1 cellular context compared by ENCODE assay signal in the genomic region with DNA sequence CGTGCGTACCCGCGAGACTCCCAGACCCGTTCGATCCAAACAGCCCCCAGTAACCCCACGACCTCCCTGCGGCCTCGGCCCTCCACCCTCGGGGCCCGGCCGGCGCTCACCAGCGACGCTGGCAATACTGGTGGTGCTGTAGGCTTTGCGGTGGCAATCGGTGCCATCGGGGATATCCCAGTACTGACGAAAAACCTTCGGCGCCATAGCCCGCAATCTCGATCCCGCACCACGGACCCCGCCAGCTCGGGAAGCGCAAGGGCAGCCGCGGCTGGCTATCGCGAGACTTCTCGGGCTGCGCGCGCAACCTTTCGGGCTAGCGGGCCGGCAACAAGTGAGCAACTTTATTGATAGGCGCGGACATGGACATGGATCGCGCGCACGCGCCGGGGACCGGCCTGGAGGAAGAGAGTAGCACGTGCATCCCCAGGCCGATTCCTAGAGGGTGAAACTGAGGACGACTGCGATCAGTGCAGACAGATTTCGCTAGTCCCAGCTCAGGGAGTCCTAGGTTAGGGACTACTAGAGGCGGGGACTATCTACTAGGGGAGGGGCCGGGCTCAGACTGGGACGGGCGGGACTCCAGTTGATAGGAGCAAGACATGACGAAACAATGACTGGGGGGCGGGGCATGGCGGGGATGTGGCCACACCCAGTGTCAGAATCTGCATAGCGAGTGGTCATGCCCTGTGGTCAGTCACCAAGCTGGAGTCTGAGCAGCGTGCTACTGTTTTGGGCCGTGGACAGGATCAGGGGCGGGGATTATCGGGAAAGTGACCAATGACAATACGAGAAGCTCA.
TF ChIP-seq lines count a peak whose summit lies in the region.

A gene (minus strand): TSS at position 289 of the 800 bp plus-strand sequence. CDS start 82 bp downstream, at position 207.

TF ChIP-seq in HepG2, 621 proteins besides CTCF, POLR2A, EP300 and RAD21 (continued from another document and continues in another):
- TF ChIP-seq GPN1 (CRISPR knock-in tag; IDR thresholded peaks at IDR 0.05; ENCODE audit: borderline replicate concordance) = no peak
- no peak for TF ChIP-seq GFI1 (CRISPR knock-in tag; IDR thresholded peaks at IDR 0.05; ENCODE audit: borderline replicate concordance)
- TF ChIP-seq NR2F1 (CRISPR knock-in tag; IDR thresholded peaks at IDR 0.05) = peak in 1 of 2 experiments; percentile 7; a peak in 1 of 4 replicates
- peak; percentile 94 for TF ChIP-seq RBFOX2 (IDR thresholded peaks at IDR 0.05; ENCODE audit: low read depth, low read length)
- no peak for TF ChIP-seq ZNF550 (CRISPR knock-in tag; IDR thresholded peaks at IDR 0.05; ENCODE audit: borderline replicate concordance)
- TF ChIP-seq ZFY (CRISPR knock-in tag; IDR thresholded peaks at IDR 0.05) = peak; percentile 81
- 0 out of 2 replicates have a peak, but pooled peaks have one; percentile 79 for TF ChIP-seq NFATC3 (CRISPR knock-in tag; IDR thresholded peaks at IDR 0.05)
- TF ChIP-seq, protein P1, sequence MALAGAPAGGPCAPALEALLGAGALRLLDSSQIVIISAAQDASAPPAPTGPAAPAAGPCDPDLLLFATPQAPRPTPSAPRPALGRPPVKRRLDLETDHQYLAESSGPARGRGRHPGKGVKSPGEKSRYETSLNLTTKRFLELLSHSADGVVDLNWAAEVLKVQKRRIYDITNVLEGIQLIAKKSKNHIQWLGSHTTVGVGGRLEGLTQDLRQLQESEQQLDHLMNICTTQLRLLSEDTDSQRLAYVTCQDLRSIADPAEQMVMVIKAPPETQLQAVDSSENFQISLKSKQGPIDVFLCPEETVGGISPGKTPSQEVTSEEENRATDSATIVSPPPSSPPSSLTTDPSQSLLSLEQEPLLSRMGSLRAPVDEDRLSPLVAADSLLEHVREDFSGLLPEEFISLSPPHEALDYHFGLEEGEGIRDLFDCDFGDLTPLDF (CRISPR knock-in tag; IDR thresholded peaks at IDR 0.05) = peak; percentile 85; the same call in 1 of the 2 replicates
- TF ChIP-seq, protein P2, sequence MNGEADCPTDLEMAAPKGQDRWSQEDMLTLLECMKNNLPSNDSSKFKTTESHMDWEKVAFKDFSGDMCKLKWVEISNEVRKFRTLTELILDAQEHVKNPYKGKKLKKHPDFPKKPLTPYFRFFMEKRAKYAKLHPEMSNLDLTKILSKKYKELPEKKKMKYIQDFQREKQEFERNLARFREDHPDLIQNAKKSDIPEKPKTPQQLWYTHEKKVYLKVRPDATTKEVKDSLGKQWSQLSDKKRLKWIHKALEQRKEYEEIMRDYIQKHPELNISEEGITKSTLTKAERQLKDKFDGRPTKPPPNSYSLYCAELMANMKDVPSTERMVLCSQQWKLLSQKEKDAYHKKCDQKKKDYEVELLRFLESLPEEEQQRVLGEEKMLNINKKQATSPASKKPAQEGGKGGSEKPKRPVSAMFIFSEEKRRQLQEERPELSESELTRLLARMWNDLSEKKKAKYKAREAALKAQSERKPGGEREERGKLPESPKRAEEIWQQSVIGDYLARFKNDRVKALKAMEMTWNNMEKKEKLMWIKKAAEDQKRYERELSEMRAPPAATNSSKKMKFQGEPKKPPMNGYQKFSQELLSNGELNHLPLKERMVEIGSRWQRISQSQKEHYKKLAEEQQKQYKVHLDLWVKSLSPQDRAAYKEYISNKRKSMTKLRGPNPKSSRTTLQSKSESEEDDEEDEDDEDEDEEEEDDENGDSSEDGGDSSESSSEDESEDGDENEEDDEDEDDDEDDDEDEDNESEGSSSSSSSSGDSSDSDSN (CRISPR knock-in tag; IDR thresholded peaks at IDR 0.05) = peak; percentile 41; the same call in 1 of the 2 replicates
- TF ChIP-seq, protein P3, sequence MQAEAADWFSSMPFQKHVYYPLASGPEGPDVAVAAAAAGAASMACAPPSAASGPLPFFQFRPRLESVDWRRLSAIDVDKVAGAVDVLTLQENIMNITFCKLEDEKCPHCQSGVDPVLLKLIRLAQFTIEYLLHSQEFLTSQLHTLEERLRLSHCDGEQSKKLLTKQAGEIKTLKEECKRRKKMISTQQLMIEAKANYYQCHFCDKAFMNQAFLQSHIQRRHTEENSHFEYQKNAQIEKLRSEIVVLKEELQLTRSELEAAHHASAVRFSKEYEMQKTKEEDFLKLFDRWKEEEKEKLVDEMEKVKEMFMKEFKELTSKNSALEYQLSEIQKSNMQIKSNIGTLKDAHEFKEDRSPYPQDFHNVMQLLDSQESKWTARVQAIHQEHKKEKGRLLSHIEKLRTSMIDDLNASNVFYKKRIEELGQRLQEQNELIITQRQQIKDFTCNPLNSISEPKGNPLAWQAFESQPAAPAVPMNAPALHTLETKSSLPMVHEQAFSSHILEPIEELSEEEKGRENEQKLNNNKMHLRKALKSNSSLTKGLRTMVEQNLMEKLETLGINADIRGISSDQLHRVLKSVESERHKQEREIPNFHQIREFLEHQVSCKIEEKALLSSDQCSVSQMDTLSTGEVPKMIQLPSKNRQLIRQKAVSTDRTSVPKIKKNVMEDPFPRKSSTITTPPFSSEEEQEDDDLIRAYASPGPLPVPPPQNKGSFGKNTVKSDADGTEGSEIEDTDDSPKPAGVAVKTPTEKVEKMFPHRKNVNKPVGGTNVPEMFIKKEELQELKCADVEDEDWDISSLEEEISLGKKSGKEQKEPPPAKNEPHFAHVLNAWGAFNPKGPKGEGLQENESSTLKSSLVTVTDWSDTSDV (CRISPR knock-in tag; IDR thresholded peaks at IDR 0.05) = peak; percentile 74; the same call in 1 of the 2 replicates
- TF ChIP-seq HOXA7 (CRISPR knock-in tag; IDR thresholded peaks at IDR 0.05) = no peak
- TF ChIP-seq, protein P4, sequence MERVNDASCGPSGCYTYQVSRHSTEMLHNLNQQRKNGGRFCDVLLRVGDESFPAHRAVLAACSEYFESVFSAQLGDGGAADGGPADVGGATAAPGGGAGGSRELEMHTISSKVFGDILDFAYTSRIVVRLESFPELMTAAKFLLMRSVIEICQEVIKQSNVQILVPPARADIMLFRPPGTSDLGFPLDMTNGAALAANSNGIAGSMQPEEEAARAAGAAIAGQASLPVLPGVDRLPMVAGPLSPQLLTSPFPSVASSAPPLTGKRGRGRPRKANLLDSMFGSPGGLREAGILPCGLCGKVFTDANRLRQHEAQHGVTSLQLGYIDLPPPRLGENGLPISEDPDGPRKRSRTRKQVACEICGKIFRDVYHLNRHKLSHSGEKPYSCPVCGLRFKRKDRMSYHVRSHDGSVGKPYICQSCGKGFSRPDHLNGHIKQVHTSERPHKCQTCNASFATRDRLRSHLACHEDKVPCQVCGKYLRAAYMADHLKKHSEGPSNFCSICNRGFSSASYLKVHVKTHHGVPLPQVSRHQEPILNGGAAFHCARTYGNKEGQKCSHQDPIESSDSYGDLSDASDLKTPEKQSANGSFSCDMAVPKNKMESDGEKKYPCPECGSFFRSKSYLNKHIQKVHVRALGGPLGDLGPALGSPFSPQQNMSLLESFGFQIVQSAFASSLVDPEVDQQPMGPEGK (CRISPR knock-in tag; IDR thresholded peaks at IDR 0.05) = peak; percentile 55
- TF ChIP-seq FOXA3 (CRISPR knock-in tag; IDR thresholded peaks at IDR 0.05) = peak; percentile 68
- TF ChIP-seq, protein P5, sequence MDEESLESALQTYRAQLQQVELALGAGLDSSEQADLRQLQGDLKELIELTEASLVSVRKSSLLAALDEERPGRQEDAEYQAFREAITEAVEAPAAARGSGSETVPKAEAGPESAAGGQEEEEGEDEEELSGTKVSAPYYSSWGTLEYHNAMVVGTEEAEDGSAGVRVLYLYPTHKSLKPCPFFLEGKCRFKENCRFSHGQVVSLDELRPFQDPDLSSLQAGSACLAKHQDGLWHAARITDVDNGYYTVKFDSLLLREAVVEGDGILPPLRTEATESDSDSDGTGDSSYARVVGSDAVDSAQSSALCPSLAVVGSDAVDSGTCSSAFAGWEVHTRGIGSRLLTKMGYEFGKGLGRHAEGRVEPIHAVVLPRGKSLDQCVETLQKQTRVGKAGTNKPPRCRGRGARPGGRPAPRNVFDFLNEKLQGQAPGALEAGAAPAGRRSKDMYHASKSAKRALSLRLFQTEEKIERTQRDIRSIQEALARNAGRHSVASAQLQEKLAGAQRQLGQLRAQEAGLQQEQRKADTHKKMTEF (CRISPR knock-in tag; IDR thresholded peaks at IDR 0.05) = peak; percentile 93
- TF ChIP-seq RFX1 (IDR thresholded peaks at IDR 0.05) = no peak
- TF ChIP-seq, protein P6, sequence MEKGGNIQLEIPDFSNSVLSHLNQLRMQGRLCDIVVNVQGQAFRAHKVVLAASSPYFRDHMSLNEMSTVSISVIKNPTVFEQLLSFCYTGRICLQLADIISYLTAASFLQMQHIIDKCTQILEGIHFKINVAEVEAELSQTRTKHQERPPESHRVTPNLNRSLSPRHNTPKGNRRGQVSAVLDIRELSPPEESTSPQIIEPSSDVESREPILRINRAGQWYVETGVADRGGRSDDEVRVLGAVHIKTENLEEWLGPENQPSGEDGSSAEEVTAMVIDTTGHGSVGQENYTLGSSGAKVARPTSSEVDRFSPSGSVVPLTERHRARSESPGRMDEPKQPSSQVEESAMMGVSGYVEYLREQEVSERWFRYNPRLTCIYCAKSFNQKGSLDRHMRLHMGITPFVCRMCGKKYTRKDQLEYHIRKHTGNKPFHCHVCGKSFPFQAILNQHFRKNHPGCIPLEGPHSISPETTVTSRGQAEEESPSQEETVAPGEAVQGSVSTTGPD (CRISPR knock-in tag; IDR thresholded peaks at IDR 0.05) = peak; percentile 66; the same call in 1 of the 2 replicates
- no peak for TF ChIP-seq RBAK (CRISPR knock-in tag; IDR thresholded peaks at IDR 0.05)
- TF ChIP-seq, protein P7, sequence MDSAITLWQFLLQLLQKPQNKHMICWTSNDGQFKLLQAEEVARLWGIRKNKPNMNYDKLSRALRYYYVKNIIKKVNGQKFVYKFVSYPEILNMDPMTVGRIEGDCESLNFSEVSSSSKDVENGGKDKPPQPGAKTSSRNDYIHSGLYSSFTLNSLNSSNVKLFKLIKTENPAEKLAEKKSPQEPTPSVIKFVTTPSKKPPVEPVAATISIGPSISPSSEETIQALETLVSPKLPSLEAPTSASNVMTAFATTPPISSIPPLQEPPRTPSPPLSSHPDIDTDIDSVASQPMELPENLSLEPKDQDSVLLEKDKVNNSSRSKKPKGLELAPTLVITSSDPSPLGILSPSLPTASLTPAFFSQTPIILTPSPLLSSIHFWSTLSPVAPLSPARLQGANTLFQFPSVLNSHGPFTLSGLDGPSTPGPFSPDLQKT (CRISPR knock-in tag; IDR thresholded peaks at IDR 0.05; ENCODE audit: borderline replicate concordance) = no peak
- no peak for TF ChIP-seq TRIM24 (CRISPR knock-in tag; IDR thresholded peaks at IDR 0.05)
- TF ChIP-seq ARNT2 (CRISPR knock-in tag; IDR thresholded peaks at IDR 0.05; ENCODE audit: low read depth) = peak; percentile 97; the same call in 1 of the 2 replicates
- no peak for TF ChIP-seq TCF7L2 (IDR thresholded peaks at IDR 0.05; ENCODE audit: low read depth, low read length)
- TF ChIP-seq ZNF773 (CRISPR knock-in tag; IDR thresholded peaks at IDR 0.05; ENCODE audit: borderline replicate concordance) = no peak
- peak; percentile 74; the same call in 1 of the 2 replicates for TF ChIP-seq ELF1 (CRISPR knock-in tag; IDR thresholded peaks at IDR 0.05)
- TF ChIP-seq KLF9 (CRISPR knock-in tag; IDR thresholded peaks at IDR 0.05; ENCODE audit: low read depth) = no peak; the same call in 1 of the 2 replicates
- TF ChIP-seq, protein P8, sequence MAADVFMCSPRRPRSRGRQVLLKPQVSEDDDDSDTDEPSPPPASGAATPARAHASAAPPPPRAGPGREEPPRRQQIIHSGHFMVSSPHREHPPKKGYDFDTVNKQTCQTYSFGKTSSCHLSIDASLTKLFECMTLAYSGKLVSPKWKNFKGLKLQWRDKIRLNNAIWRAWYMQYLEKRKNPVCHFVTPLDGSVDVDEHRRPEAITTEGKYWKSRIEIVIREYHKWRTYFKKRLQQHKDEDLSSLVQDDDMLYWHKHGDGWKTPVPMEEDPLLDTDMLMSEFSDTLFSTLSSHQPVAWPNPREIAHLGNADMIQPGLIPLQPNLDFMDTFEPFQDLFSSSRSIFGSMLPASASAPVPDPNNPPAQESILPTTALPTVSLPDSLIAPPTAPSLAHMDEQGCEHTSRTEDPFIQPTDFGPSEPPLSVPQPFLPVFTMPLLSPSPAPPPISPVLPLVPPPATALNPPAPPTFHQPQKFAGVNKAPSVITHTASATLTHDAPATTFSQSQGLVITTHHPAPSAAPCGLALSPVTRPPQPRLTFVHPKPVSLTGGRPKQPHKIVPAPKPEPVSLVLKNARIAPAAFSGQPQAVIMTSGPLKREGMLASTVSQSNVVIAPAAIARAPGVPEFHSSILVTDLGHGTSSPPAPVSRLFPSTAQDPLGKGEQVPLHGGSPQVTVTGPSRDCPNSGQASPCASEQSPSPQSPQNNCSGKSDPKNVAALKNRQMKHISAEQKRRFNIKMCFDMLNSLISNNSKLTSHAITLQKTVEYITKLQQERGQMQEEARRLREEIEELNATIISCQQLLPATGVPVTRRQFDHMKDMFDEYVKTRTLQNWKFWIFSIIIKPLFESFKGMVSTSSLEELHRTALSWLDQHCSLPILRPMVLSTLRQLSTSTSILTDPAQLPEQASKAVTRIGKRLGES (CRISPR knock-in tag; IDR thresholded peaks at IDR 0.05; ENCODE audit: borderline replicate concordance) = no peak
- peak; percentile 75 for TF ChIP-seq MED1 (CRISPR knock-in tag; IDR thresholded peaks at IDR 0.05)
- peak; percentile 84 for TF ChIP-seq POGZ (CRISPR knock-in tag; IDR thresholded peaks at IDR 0.05)
- TF ChIP-seq ZNF282 (IDR thresholded peaks at IDR 0.05; ENCODE audit: partially characterized antibody) = no peak
- peak; percentile 67 for TF ChIP-seq NFE2L1 (CRISPR knock-in tag; IDR thresholded peaks at IDR 0.05; ENCODE audit: borderline replicate concordance)
- TF ChIP-seq, protein P9, sequence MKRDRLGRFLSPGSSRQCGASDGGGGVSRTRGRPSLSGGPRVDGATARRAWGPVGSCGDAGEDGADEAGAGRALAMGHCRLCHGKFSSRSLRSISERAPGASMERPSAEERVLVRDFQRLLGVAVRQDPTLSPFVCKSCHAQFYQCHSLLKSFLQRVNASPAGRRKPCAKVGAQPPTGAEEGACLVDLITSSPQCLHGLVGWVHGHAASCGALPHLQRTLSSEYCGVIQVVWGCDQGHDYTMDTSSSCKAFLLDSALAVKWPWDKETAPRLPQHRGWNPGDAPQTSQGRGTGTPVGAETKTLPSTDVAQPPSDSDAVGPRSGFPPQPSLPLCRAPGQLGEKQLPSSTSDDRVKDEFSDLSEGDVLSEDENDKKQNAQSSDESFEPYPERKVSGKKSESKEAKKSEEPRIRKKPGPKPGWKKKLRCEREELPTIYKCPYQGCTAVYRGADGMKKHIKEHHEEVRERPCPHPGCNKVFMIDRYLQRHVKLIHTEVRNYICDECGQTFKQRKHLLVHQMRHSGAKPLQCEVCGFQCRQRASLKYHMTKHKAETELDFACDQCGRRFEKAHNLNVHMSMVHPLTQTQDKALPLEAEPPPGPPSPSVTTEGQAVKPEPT (CRISPR knock-in tag; IDR thresholded peaks at IDR 0.05; ENCODE audit: low read depth) = peak; percentile 75; the same call in 1 of the 2 replicates
- TF ChIP-seq ZNF709 (CRISPR knock-in tag; IDR thresholded peaks at IDR 0.05) = peak; percentile 87
- no peak for TF ChIP-seq RCOR2 (CRISPR knock-in tag; IDR thresholded peaks at IDR 0.05)
- 0 out of 2 replicates have a peak, but pooled peaks have one; percentile 64 for TF ChIP-seq SP140L (CRISPR knock-in tag; IDR thresholded peaks at IDR 0.05; ENCODE audit: borderline replicate concordance)
- TF ChIP-seq ZNF160 (CRISPR knock-in tag; IDR thresholded peaks at IDR 0.05) = peak; percentile 51; the same call in 1 of the 2 replicates
- TF ChIP-seq TBL1XR1 (IDR thresholded peaks at IDR 0.05; ENCODE audit: borderline replicate concordance, low read length, partially characterized antibody) = no peak
- peak in 1 of 2 experiments; percentile 72; a peak in 1 of 4 replicates for TF ChIP-seq KLF16 (CRISPR knock-in tag; IDR thresholded peaks at IDR 0.05)
- peak; percentile 92 for TF ChIP-seq TBX2 (CRISPR knock-in tag; IDR thresholded peaks at IDR 0.05; ENCODE audit: borderline replicate concordance)
